In genomic region chr2:216636570-216637450, GRCh38 we compare ENCODE assay signal across 8 cellular contexts. TPM values are rescaled to one million over a fixed set of nuclear protein-coding genes. Genes with fewer than 3 reads are reported as not detected.
A peak's percentile ranks its signal among the peaks of the same experiment; 100 is the strongest.
DNase-seq lines count a peak whose midpoint lies in the region; ATAC-seq and TF ChIP-seq lines count a peak whose summit lies in the region.

No MANE protein-coding gene starts in this region.

- peak overlapping the region; percentile 76 to 84 (median 81) for H3K27ac ChIP-seq in esophagus muscularis mucosa (replicated peaks in 1 of 4)
- peak overlapping the region; percentile 91 for H3K27ac ChIP-seq in trophoblast cell (ENCODE audit: low read depth, low read length)
- H3K27ac ChIP-seq in MM.1S (ENCODE audit: low read length), result no peak overlapping the region

- peaks cover 29% of the 10 kb centered on the region for H3K79me1 ChIP-seq in trophoblast cell (ENCODE audit: low read length)

- H2AFZ ChIP-seq in trophoblast cell (ENCODE audit: insufficient read depth, low read length, poor library complexity) (peak overlapping the region; percentile 77), MM.1S (ENCODE audit: low read length) (no peak overlapping the region)

- peak overlapping the region; percentile 27 for H2BK12ac ChIP-seq in trophoblast cell (ENCODE audit: low read length)

- peak overlapping the region; percentile 52 for H4K12ac ChIP-seq in trophoblast cell (ENCODE audit: low read depth, low read length)

- peak; percentile 38 for DNase-seq in H4 (ENCODE audit: low spot score)
- peak; percentile 70 for DNase-seq in NOMO-1 treated with DMSO at 0.1 percent for 48 hours (lab: John Stamatoyannopoulos, UW; ENCODE audit: unreplicated experiment)
- no peak for DNase-seq in esophagus muscularis mucosa (ENCODE audit: extremely low spot score)
- peak in 1 of 2 donors; percentile 18 for DNase-seq in trophoblast cell
- no peak for DNase-seq in stimulated activated naive CD4-positive, alpha-beta T cell (lab: John Stamatoyannopoulos, UW)
- DNase-seq in MM.1S, result no peak

- 27% methylated on average over 26 of the region's 29 CpGs for WGBS in esophagus muscularis mucosa
- WGBS in trophoblast cell (ENCODE audit: extremely low coverage, insufficient coverage, insufficient read length), result no CpG with 5 or more reads among the region's 29 CpGs

- H3K9ac ChIP-seq in trophoblast cell (ENCODE audit: low read length), result peak overlapping the region; percentile 52
- no peak overlapping the region for H3K9ac ChIP-seq in MM.1S (ENCODE audit: low read length)

- TF ChIP-seq POLR2A in esophagus muscularis mucosa (IDR thresholded peaks at IDR 0.05; ENCODE audit: low read depth), result no peak

- H2BK120ac ChIP-seq in trophoblast cell (ENCODE audit: insufficient read depth, low read length, poor library complexity), result peak overlapping the region; percentile 92

- peak overlapping the region; percentile 64 for H3K14ac ChIP-seq in trophoblast cell (ENCODE audit: low read length)

- no peak for TF ChIP-seq CTCF in esophagus muscularis mucosa (IDR thresholded peaks at IDR 0.05)
- no peak for TF ChIP-seq CTCF in MM.1S (IDR thresholded peaks at IDR 0.05; ENCODE audit: low read length)

- H3K18ac ChIP-seq in trophoblast cell (ENCODE audit: low read length), result peak overlapping the region; percentile 65

- TF ChIP-seq EP300 in esophagus muscularis mucosa (IDR thresholded peaks at IDR 0.05), result no peak

- H3K9me2 ChIP-seq in MM.1S (replicated peaks; ENCODE audit: insufficient read depth, low read length), result no peaks in the 10 kb centered on the region

- no peaks in the 10 kb centered on the region for H3K9me3 ChIP-seq in esophagus muscularis mucosa
- H3K9me3 ChIP-seq in trophoblast cell (ENCODE audit: insufficient read depth, low read depth, low read length), result peaks cover 2% of the 10 kb centered on the region
- H3K9me3 ChIP-seq in MM.1S (replicated peaks; ENCODE audit: insufficient read depth, low read length), result no peaks in the 10 kb centered on the region

- H3K23ac ChIP-seq in trophoblast cell (ENCODE audit: low read length), result no peak overlapping the region

- peak overlapping the region; percentile 49 for H2AK5ac ChIP-seq in trophoblast cell (ENCODE audit: low read length)

- H3K4ac ChIP-seq in trophoblast cell (ENCODE audit: low read depth, low read length), result peak overlapping the region; percentile 66

- peak overlapping the region; percentile 77 for H4K8ac ChIP-seq in trophoblast cell (ENCODE audit: low read depth, low read length)

- H3K4me3 ChIP-seq in esophagus muscularis mucosa, result peak overlapping the region; percentile 74 to 84 (median 79)
- H3K4me3 ChIP-seq in trophoblast cell (ENCODE audit: low read depth, low read length), result no peak overlapping the region
- no peak overlapping the region for H3K4me3 ChIP-seq in MM.1S (ENCODE audit: low read length)

- H3K27me3 ChIP-seq in esophagus muscularis mucosa (peaks cover 0 to 4% (median 0%) of the 10 kb centered on the region in 4 donors), trophoblast cell (ENCODE audit: insufficient read depth, low read length) (peaks cover 3% of the 10 kb centered on the region), MM.1S (replicated peaks; ENCODE audit: insufficient read depth, low read length) (peaks cover 14% of the 10 kb centered on the region)

- peaks cover 16 to 77% (median 67%) of the 10 kb centered on the region in 4 donors for H3K4me1 ChIP-seq in esophagus muscularis mucosa
- H3K4me1 ChIP-seq in trophoblast cell (ENCODE audit: control insufficient read depth in 1 of 2, insufficient read depth in 2 of 2, low read length in 2 of 2), result peaks cover 13 to 19% of the 10 kb centered on the region in 2 experiments
- H3K4me1 ChIP-seq in MM.1S (ENCODE audit: low read length), result no peaks in the 10 kb centered on the region

- ATAC-seq in GM19467 (IDR thresholded peaks at IDR 0.05; ENCODE audit: unreplicated experiment) (no peak), HG03025 (IDR thresholded peaks at IDR 0.05; ENCODE audit: low FRiP score, unreplicated experiment) (no peak)

- peak overlapping the region; percentile 86 for H2BK5ac ChIP-seq in trophoblast cell (ENCODE audit: low read depth, low read length, poor library complexity)

- peak overlapping the region; percentile 98 for H4K91ac ChIP-seq in trophoblast cell (ENCODE audit: low read depth, low read length)

- peaks cover 0 to 11% (median 7%) of the 10 kb centered on the region in 4 donors for H3K36me3 ChIP-seq in esophagus muscularis mucosa
- H3K36me3 ChIP-seq in trophoblast cell (ENCODE audit: control insufficient read depth in 1 of 2, insufficient read depth in 2 of 2, low read length in 2 of 2), result peaks cover 17 to 18% of the 10 kb centered on the region in 2 experiments
- H3K36me3 ChIP-seq in MM.1S (replicated peaks; ENCODE audit: insufficient read depth, low read length), result no peaks in the 10 kb centered on the region

- H3K4me2 ChIP-seq in trophoblast cell (ENCODE audit: low read length), result peak overlapping the region; percentile 85
- H3K4me2 ChIP-seq in MM.1S (ENCODE audit: low read depth, low read length), result no peak overlapping the region

- intact Hi-C loops in esophagus muscularis mucosa (cut with DNase I), result no loop called here

- H4K20me1 ChIP-seq in MM.1S (ENCODE audit: insufficient read depth, low read length), result no peaks in the 10 kb centered on the region

- no peaks in the 10 kb centered on the region for H3F3A ChIP-seq in MM.1S (ENCODE audit: insufficient read depth, low read length)

- H3K79me2 ChIP-seq in trophoblast cell (ENCODE audit: control insufficient read depth, insufficient read depth, low read length, poor library complexity) (peaks cover 18% of the 10 kb centered on the region), MM.1S (ENCODE audit: low read length) (no peaks in the 10 kb centered on the region)

RNA-seq across cellular contexts. Expression of gene IGFBP2, which starts 3.6 kb away (rescaled TPM):
- total RNA-seq in H4 (2014; rRNA removed; shearing (Covaris generic)), result 11.6 and 14.7 TPM in 2 replicates
- total RNA-seq in esophagus muscularis mucosa, result 100 to 1,000 TPM; 188 to 446 (median 280) TPM
- 654 and 672 TPM in 2 replicates for polyA plus RNA-seq in trophoblast cell (2013)

RNA-seq across cellular contexts. Expression of gene IGFBP5, which starts 58.5 kb away (rescaled TPM):
- 366 and 374 TPM in 2 replicates for total RNA-seq in H4 (2014; rRNA removed; shearing (Covaris generic))
- 1,000 to 10,000 TPM in 1 of 4 donors, 100 to 1,000 TPM in 3; 547 to 1,471 (median 705) TPM for total RNA-seq in esophagus muscularis mucosa
- polyA plus RNA-seq in trophoblast cell (2013), result 356 and 375 TPM in 2 replicates

Comparison
In these comparisons a context has a peak if more than half of its experiments do, and no peak if none do; other contexts are left out.
1. DNase-seq: peak in H4 (single experiment) and NOMO-1 treated with DMSO at 0.1 percent for 48 hours (single experiment); none in esophagus muscularis mucosa (single experiment), stimulated activated naive CD4-positive, alpha-beta T cell (0 of 6) and MM.1S (single experiment).
2. H3K4me3 ChIP-seq: peak in esophagus muscularis mucosa (4 of 4); none in trophoblast cell (single experiment) and MM.1S (single experiment).
3. RNA of gene IGFBP2, which starts 3.6 kb away (total RNA-seq): 188 to 446 TPM in esophagus muscularis mucosa; 11.6 to 14.7 TPM in H4; every median in the first group is over 10 times any median in the second.